Comparison of ENCODE assay signal across 1 cellular context in the genomic region with DNA sequence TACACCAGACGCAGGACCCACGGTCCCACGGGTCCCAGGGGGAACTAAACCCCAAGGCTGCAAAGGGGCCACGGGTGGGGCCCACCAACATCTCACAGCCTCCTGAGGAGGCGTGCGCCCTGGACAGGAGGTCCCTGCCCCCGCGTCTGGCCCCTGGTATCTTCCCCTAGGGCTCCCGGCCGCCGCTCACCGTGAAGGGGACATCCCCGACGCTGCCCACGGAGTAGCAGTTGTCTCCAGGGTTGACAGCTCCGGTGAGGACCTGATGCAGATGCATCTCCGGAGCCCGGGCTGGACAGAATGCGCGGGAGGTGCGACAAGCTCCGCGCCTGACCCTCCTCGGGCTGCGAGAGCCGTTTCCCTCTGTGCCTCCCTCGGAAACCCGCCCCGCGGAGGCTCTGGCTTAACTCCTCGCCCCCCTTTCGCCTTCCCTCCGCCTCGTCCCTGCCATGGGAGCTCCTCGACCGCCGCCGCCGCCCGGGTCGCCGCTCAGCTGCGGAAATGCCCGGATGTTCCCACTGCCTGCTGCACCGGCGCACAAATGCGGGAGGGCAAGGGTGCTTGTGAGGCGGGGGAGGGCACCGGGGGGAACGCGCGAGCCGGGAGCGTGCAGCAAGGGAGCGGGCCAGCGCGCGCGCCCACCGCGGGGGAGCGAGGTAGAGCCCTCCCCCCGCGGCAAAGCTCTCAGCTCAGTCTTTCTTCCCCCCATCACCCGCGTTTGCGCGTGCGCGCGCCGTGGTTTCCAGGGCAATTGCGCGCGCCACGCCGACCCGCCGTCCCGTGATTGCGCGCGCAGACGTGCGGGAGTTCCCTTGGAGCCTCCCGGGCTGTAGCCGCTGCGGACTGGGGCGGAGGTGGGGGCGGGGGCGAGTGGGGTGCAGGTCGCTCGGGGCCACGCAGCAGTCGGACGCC.
TF ChIP-seq lines count a peak whose summit lies in the region.

A gene with protein sequence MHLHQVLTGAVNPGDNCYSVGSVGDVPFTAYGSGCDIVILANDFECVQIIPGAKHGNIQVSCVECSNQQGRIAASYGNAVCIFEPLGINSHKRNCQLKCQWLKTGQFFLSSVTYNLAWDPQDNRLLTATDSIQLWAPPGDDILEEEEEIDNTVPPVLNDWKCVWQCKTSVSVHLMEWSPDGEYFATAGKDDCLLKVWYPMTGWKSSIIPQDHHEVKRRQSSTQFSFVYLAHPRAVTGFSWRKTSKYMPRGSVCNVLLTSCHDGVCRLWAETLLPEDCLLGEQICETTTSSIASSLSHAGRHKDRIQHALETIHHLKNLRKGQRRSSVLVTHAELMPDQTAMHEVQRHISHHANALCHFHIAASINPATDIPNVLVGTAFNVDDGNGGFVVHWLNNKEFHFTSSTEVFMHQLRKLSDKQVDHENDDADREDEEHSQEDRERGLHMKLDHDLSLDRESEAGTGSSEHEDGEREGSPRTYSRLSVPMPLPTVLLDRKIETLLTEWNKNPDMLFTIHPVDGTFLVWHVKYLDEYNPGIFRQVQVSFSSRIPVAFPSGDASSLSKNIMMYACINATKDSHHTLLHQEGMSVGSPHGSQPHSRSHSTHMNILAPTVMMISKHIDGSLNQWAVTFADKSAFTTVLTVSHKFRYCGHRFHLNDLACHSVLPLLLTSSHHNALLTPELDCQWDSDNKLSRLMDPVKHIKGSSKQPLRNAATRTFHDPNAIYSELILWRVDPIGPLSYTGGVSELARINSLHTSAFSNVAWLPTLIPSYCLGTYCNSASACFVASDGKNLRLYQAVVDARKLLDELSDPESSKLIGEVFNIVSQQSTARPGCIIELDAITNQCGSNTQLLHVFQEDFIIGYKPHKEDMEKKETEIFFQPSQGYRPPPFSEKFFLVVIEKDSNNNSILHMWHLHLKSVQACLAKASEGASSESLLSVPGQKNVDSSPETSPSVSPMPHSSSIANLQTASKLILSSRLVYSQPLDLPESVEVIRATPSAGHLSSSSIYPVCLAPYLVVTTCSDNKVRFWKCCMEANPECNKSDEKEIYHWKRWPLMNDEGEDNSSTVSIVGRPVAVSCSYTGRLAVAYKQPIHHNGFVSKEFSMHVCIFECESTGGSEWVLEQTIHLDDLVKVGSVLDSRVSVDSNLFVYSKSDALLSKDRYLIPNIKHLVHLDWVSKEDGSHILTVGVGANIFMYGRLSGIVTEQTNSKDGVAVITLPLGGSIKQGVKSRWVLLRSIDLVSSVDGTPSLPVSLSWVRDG (N-terminal part only) (minus strand): TSS at position 503 of the 912 bp plus-strand sequence. CDS start 226 bp downstream, at position 277.

TF ChIP-seq in HEK293, 187 proteins besides CTCF, POLR2A, EP300 and RAD21 (continued from another document and continues in another):
- TF ChIP-seq, protein P1, sequence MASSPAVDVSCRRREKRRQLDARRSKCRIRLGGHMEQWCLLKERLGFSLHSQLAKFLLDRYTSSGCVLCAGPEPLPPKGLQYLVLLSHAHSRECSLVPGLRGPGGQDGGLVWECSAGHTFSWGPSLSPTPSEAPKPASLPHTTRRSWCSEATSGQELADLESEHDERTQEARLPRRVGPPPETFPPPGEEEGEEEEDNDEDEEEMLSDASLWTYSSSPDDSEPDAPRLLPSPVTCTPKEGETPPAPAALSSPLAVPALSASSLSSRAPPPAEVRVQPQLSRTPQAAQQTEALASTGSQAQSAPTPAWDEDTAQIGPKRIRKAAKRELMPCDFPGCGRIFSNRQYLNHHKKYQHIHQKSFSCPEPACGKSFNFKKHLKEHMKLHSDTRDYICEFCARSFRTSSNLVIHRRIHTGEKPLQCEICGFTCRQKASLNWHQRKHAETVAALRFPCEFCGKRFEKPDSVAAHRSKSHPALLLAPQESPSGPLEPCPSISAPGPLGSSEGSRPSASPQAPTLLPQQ (tag by site-specific recombination; IDR thresholded peaks at IDR 0.05), result peak; percentile 99
- TF ChIP-seq ZNF660 (tag by site-specific recombination; IDR thresholded peaks at IDR 0.05) (no peak), ZNF610 (tag by site-specific recombination; IDR thresholded peaks at IDR 0.05; ENCODE audit: borderline replicate concordance) (peak; percentile 43; the same call in 1 of the 2 replicates), ZNF664 (tag by site-specific recombination; IDR thresholded peaks at IDR 0.05) (no peak), ZNF701 (tag by site-specific recombination; IDR thresholded peaks at IDR 0.05) (no peak), SCRT2 (tag by site-specific recombination; IDR thresholded peaks at IDR 0.05) (peak; percentile 24; the same call in 1 of the 2 replicates), ZNF239 (tag by site-specific recombination; IDR thresholded peaks at IDR 0.05) (no peak), ZNF138 (tag by site-specific recombination; IDR thresholded peaks at IDR 0.05; ENCODE audit: borderline replicate concordance) (no peak), ZNF658 (tag by site-specific recombination; IDR thresholded peaks at IDR 0.05) (no peak), GLIS1 (tag by site-specific recombination; IDR thresholded peaks at IDR 0.05) (peak; percentile 91), ZNF843 (tag by site-specific recombination; IDR thresholded peaks at IDR 0.05) (no peak), ZNF629 (tag by site-specific recombination; IDR thresholded peaks at IDR 0.05) (peak; percentile 38; the same call in 1 of the 2 replicates), MZF1 (tag by site-specific recombination; IDR thresholded peaks at IDR 0.05; ENCODE audit: borderline replicate concordance) (no peak), ZNF677 (tag by site-specific recombination; IDR thresholded peaks at IDR 0.05) (no peak), ZNF132 (tag by site-specific recombination; IDR thresholded peaks at IDR 0.05; ENCODE audit: borderline replicate concordance) (no peak), ZBTB48 (tag by site-specific recombination; IDR thresholded peaks at IDR 0.05) (peak; percentile 81), SP3 (tag by site-specific recombination; IDR thresholded peaks at IDR 0.05) (peak; percentile 31; the same call in 1 of the 2 replicates), ZNF366 (tag by site-specific recombination; conservative IDR thresholded peaks at IDR 0.05) (peak; percentile 88), ZNF530 (tag by site-specific recombination; IDR thresholded peaks at IDR 0.05; ENCODE audit: low read depth) (no peak), ZBTB20 (tag by site-specific recombination; IDR thresholded peaks at IDR 0.05) (peak; percentile 81; the same call in 1 of the 2 replicates), ZNF548 (tag by site-specific recombination; IDR thresholded peaks at IDR 0.05) (no peak), ZNF585B (tag by site-specific recombination; IDR thresholded peaks at IDR 0.05) (no peak), KLF7 (tag by site-specific recombination; IDR thresholded peaks at IDR 0.05; ENCODE audit: borderline replicate concordance) (no peak), ZNF404 (tag by site-specific recombination; IDR thresholded peaks at IDR 0.05) (no peak), OVOL3 (tag by site-specific recombination; IDR thresholded peaks at IDR 0.05) (no peak), ZBTB8A (tag by site-specific recombination; IDR thresholded peaks at IDR 0.05) (peak; percentile 49; the same call in 1 of the 2 replicates), ZNF121 (tag by site-specific recombination; IDR thresholded peaks at IDR 0.05) (no peak), ZSCAN30 (tag by site-specific recombination; IDR thresholded peaks at IDR 0.05) (no peak), ZNF274 (IDR thresholded peaks at IDR 0.05; ENCODE audit: low read length) (no peak), ZNF274 (tag by site-specific recombination; IDR thresholded peaks at IDR 0.05; ENCODE audit: borderline replicate concordance) (no peak), ZNF2 (tag by site-specific recombination; IDR thresholded peaks at IDR 0.05) (peak; percentile 28; the same call in 1 of the 2 replicates), GLIS2 (tag by site-specific recombination; IDR thresholded peaks at IDR 0.05) (peak; percentile 92)
- TF ChIP-seq, protein P2, sequence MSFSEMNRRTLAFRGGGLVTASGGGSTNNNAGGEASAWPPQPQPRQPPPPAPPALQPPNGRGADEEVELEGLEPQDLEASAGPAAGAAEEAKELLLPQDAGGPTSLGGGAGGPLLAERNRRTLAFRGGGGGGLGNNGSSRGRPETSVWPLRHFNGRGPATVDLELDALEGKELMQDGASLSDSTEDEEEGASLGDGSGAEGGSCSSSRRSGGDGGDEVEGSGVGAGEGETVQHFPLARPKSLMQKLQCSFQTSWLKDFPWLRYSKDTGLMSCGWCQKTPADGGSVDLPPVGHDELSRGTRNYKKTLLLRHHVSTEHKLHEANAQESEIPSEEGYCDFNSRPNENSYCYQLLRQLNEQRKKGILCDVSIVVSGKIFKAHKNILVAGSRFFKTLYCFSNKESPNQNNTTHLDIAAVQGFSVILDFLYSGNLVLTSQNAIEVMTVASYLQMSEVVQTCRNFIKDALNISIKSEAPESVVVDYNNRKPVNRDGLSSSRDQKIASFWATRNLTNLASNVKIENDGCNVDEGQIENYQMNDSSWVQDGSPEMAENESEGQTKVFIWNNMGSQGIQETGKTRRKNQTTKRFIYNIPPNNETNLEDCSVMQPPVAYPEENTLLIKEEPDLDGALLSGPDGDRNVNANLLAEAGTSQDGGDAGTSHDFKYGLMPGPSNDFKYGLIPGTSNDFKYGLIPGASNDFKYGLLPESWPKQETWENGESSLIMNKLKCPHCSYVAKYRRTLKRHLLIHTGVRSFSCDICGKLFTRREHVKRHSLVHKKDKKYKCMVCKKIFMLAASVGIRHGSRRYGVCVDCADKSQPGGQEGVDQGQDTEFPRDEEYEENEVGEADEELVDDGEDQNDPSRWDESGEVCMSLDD (tag by site-specific recombination; IDR thresholded peaks at IDR 0.05), result 0 out of 2 replicates have a peak, but pooled peaks have one; percentile 16
- TF ChIP-seq, protein P3, sequence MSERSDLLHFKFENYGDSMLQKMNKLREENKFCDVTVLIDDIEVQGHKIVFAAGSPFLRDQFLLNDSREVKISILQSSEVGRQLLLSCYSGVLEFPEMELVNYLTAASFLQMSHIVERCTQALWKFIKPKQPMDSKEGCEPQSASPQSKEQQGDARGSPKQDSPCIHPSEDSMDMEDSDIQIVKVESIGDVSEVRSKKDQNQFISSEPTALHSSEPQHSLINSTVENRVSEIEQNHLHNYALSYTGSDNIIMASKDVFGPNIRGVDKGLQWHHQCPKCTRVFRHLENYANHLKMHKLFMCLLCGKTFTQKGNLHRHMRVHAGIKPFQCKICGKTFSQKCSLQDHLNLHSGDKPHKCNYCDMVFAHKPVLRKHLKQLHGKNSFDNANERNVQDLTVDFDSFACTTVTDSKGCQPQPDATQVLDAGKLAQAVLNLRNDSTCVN (tag by site-specific recombination; optimal IDR thresholded peaks at IDR 0.05), result peak; percentile 100
- TF ChIP-seq, protein P4, sequence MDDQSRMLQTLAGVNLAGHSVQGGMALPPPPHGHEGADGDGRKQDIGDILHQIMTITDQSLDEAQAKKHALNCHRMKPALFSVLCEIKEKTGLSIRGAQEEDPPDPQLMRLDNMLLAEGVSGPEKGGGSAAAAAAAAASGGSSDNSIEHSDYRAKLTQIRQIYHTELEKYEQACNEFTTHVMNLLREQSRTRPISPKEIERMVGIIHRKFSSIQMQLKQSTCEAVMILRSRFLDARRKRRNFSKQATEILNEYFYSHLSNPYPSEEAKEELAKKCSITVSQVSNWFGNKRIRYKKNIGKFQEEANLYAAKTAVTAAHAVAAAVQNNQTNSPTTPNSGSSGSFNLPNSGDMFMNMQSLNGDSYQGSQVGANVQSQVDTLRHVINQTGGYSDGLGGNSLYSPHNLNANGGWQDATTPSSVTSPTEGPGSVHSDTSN (CRISPR knock-in tag; IDR thresholded peaks at IDR 0.05), result 0 out of 2 replicates have a peak, but pooled peaks have one; percentile 24
- TF ChIP-seq, protein P5, sequence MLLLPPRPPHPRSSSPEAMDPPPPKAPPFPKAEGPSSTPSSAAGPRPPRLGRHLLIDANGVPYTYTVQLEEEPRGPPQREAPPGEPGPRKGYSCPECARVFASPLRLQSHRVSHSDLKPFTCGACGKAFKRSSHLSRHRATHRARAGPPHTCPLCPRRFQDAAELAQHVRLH (tag by site-specific recombination; IDR thresholded peaks at IDR 0.05), result no peak
- TF ChIP-seq, protein P6, sequence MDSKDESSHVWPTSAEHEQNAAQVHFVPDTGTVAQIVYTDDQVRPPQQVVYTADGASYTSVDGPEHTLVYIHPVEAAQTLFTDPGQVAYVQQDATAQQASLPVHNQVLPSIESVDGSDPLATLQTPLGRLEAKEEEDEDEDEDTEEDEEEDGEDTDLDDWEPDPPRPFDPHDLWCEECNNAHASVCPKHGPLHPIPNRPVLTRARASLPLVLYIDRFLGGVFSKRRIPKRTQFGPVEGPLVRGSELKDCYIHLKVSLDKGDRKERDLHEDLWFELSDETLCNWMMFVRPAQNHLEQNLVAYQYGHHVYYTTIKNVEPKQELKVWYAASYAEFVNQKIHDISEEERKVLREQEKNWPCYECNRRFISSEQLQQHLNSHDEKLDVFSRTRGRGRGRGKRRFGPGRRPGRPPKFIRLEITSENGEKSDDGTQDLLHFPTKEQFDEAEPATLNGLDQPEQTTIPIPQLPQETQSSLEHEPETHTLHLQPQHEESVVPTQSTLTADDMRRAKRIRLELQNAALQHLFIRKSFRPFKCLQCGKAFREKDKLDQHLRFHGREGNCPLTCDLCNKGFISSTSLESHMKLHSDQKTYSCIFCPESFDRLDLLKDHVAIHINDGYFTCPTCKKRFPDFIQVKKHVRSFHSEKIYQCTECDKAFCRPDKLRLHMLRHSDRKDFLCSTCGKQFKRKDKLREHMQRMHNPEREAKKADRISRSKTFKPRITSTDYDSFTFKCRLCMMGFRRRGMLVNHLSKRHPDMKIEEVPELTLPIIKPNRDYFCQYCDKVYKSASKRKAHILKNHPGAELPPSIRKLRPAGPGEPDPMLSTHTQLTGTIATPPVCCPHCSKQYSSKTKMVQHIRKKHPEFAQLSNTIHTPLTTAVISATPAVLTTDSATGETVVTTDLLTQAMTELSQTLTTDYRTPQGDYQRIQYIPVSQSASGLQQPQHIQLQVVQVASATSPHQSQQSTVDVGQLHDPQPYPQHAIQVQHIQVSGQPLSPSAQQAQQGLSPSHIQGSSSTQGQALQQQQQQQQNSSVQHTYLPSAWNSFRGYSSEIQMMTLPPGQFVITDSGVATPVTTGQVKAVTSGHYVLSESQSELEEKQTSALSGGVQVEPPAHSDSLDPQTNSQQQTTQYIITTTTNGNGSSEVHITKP (tag by site-specific recombination; IDR thresholded peaks at IDR 0.05), result peak; percentile 75
- TF ChIP-seq, protein P7, sequence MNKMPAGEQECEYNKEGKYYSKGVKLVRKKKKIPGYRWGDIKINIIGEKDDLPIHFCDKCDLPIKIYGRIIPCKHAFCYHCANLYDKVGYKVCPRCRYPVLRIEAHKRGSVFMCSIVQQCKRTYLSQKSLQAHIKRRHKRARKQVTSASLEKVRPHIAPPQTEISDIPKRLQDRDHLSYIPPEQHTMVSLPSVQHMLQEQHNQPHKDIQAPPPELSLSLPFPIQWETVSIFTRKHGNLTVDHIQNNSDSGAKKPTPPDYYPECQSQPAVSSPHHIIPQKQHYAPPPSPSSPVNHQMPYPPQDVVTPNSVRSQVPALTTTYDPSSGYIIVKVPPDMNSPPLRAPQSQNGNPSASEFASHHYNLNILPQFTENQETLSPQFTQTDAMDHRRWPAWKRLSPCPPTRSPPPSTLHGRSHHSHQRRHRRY (tag by site-specific recombination; IDR thresholded peaks at IDR 0.05), result no peak
- TF ChIP-seq, protein P8, sequence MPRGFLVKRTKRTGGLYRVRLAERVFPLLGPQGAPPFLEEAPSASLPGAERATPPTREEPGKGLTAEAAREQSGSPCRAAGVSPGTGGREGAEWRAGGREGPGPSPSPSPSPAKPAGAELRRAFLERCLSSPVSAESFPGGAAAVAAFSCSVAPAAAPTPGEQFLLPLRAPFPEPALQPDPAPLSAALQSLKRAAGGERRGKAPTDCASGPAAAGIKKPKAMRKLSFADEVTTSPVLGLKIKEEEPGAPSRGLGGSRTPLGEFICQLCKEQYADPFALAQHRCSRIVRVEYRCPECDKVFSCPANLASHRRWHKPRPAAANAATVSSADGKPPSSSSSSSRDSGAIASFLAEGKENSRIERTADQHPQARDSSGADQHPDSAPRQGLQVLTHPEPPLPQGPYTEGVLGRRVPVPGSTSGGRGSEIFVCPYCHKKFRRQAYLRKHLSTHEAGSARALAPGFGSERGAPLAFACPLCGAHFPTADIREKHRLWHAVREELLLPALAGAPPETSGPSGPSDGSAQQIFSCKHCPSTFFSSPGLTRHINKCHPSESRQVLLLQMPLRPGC (tag by site-specific recombination; IDR thresholded peaks at IDR 0.05), result no peak
